8 cellular contexts compared by ENCODE assay signal in the genomic region with DNA sequence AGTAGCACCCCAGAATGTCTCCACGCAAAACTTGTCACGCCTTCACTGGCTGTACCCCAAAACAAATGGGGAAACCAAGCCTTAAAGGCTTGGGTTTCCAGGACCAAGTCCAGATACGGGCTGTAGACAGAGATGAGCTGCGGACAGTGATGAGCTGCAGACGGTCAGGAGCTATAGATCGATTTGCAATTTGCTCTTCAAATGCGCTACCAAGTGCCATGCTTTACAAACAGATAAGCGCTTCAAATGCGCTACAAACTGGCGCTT. TPM values are rescaled to one million over a fixed set of nuclear protein-coding genes. Genes with fewer than 3 reads are reported as not detected.
DNase-seq lines count a peak whose midpoint lies in the region; ATAC-seq and TF ChIP-seq lines count a peak whose summit lies in the region.

No MANE protein-coding gene starts in this region.

- ATAC-seq in central memory CD8-positive, alpha-beta T cell (replicated peaks; ENCODE audit: extremely low read depth, poor library complexity, severe bottlenecking), result no peak
- ATAC-seq in HG02571 (IDR thresholded peaks at IDR 0.05; ENCODE audit: unreplicated experiment), result no peak

- no peaks in the 10 kb centered on the region for H3K36me3 ChIP-seq in muscle layer of duodenum (ENCODE audit: control insufficient read depth in 1 of 2, insufficient read depth in 2 of 2, low read length in 2 of 2)

- H3K4me3 ChIP-seq in muscle layer of duodenum (ENCODE audit: low read depth in 1 of 2, low read length in 2 of 2) (peak overlapping the region; percentile 41 to 78), lower leg skin (ENCODE audit: low read depth, poor library complexity, severe bottlenecking) (no peak overlapping the region)

- H3K4me1 Mint-ChIP-seq in HFFc6 (ENCODE audit: low read depth), result 0 out of 2 replicates have a peak, but pooled peaks cover 5% of the 10 kb centered on the region
- peaks cover 21% of the 10 kb centered on the region for H3K4me1 Mint-ChIP-seq in central memory CD8-positive, alpha-beta T cell

- H3K27ac ChIP-seq in 22Rv1 (peak overlapping the region; percentile 93), muscle layer of duodenum (ENCODE audit: low read length) (no peak overlapping the region)

- peak overlapping the region; percentile 97 for H3K4me3 Mint-ChIP-seq in HFFc6
- H3K4me3 Mint-ChIP-seq in central memory CD8-positive, alpha-beta T cell, result peak overlapping the region; percentile 78

- H3K27me3 Mint-ChIP-seq in HFFc6 (ENCODE audit: insufficient read depth), result peaks cover 5% of the 10 kb centered on the region; the same call in 1 of the 2 replicates
- peaks cover 20% of the 10 kb centered on the region for H3K27me3 Mint-ChIP-seq in central memory CD8-positive, alpha-beta T cell

- intact Hi-C loops in lower leg skin (cut with DNase I; ENCODE audit: low total_unique reads), result no loop called here

- no peak for DNase-seq in HFFc6
- DNase-seq in central memory CD8-positive, alpha-beta T cell (ENCODE audit: low spot score in 2 of 2), result no peak
- DNase-seq in cerebellar cortex (ENCODE audit: low spot score), result no peak
- DNase-seq in A172 (ENCODE audit: low spot score), result no peak
- DNase-seq in lower leg skin (ENCODE audit: low spot score in 2 of 2), result no peak

- H3K36me3 Mint-ChIP-seq in HFFc6 (ENCODE audit: low read depth), result no peaks in the 10 kb centered on the region
- peaks cover 7% of the 10 kb centered on the region for H3K36me3 Mint-ChIP-seq in central memory CD8-positive, alpha-beta T cell (ENCODE audit: insufficient read depth)

- no peaks in the 10 kb centered on the region; the same call in 1 of the 2 replicates for H3K9me3 Mint-ChIP-seq in HFFc6
- H3K9me3 Mint-ChIP-seq in central memory CD8-positive, alpha-beta T cell, result no peaks in the 10 kb centered on the region

- WGBS in lower leg skin, 2 donors, result 68 to 73% methylated on average over 10 of the region's 10 CpGs

- H3K27ac Mint-ChIP-seq in HFFc6, result peak overlapping the region; percentile 58; the same call in 1 of the 2 replicates
- peak overlapping the region; percentile 44 for H3K27ac Mint-ChIP-seq in central memory CD8-positive, alpha-beta T cell (ENCODE audit: low read depth)

- H3K27me3 ChIP-seq in muscle layer of duodenum (ENCODE audit: low read depth, low read length), result peaks cover 15% of the 10 kb centered on the region

- no peak for TF ChIP-seq CTCF in 22Rv1 (IDR thresholded peaks at IDR 0.05)
- no peak for TF ChIP-seq CTCF in HFFc6 (IDR thresholded peaks at IDR 0.05)
- TF ChIP-seq CTCF in lower leg skin (IDR thresholded peaks at IDR 0.05), result no peak

- H3K9me3 ChIP-seq in muscle layer of duodenum (ENCODE audit: control insufficient read depth in 1 of 2, low read length in 2 of 2), result peaks cover 0 to 2% of the 10 kb centered on the region in 2 donors

- TF ChIP-seq POLR2A in lower leg skin (IDR thresholded peaks at IDR 0.05), result no peak

- peaks cover 7 to 13% of the 10 kb centered on the region in 2 donors for H3K4me1 ChIP-seq in muscle layer of duodenum (ENCODE audit: control insufficient read depth in 1 of 2, insufficient read depth in 2 of 2, low read length in 2 of 2)

RNA-seq across cellular contexts. Expression of a gene that starts 0.7 kb away (rescaled TPM):
- 10 to 100 TPM; 30.2 to 52.7 (median 49.0) TPM for total RNA-seq in HFFc6 (2021; fragmentation: NEBNext Ultra II Directional; extraction: Animal tissue kit (Norgen Biotek cat#: 25700))
- total RNA-seq in A172 (2014; rRNA removed; shearing (Covaris generic)), result 24.0 and 25.0 TPM in 2 replicates
- total RNA-seq in lower leg skin, result 10 to 100 TPM in 3 of 4 donors, 1 to 10 TPM in 1; 9.8 to 25.7 (median 17.8) TPM
